In genomic region chr7:44796504-44797328, GRCh38 we compare ENCODE assay signal across 1 cellular context.
TF ChIP-seq lines count a peak whose summit lies in the region.

Gene PPIA, plus strand, starts transcription at chr7:44796681. Its CDS starts 44 bp downstream, at chr7:44796725.

TF ChIP-seq in K562, 482 proteins besides CTCF, POLR2A, EP300 and RAD21 (continued from another document and continues in another):
- TF ChIP-seq HDGF (IDR thresholded peaks at IDR 0.05): no peak
- TF ChIP-seq ZNF699 (CRISPR knock-in tag; IDR thresholded peaks at IDR 0.05; ENCODE audit: insufficient replicate concordance): no peak
- peak; percentile 81 for TF ChIP-seq PML (IDR thresholded peaks at IDR 0.05; ENCODE audit: low read length)
- TF ChIP-seq, protein P1, sequence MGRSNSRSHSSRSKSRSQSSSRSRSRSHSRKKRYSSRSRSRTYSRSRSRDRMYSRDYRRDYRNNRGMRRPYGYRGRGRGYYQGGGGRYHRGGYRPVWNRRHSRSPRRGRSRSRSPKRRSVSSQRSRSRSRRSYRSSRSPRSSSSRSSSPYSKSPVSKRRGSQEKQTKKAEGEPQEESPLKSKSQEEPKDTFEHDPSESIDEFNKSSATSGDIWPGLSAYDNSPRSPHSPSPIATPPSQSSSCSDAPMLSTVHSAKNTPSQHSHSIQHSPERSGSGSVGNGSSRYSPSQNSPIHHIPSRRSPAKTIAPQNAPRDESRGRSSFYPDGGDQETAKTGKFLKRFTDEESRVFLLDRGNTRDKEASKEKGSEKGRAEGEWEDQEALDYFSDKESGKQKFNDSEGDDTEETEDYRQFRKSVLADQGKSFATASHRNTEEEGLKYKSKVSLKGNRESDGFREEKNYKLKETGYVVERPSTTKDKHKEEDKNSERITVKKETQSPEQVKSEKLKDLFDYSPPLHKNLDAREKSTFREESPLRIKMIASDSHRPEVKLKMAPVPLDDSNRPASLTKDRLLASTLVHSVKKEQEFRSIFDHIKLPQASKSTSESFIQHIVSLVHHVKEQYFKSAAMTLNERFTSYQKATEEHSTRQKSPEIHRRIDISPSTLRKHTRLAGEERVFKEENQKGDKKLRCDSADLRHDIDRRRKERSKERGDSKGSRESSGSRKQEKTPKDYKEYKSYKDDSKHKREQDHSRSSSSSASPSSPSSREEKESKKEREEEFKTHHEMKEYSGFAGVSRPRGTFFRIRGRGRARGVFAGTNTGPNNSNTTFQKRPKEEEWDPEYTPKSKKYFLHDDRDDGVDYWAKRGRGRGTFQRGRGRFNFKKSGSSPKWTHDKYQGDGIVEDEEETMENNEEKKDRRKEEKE (IDR thresholded peaks at IDR 0.05; ENCODE audit: borderline replicate concordance in 1 of 2, control insufficient read depth in 1 of 2, low read depth in 2 of 2, low read length in 1 of 2): 0 out of 4 replicates have a peak, but pooled peaks of 1 of the 2 experiments have one; percentile 31
- no peak for TF ChIP-seq SRF (CRISPR knock-in tag; IDR thresholded peaks at IDR 0.05)
- no peak for TF ChIP-seq ZNF23 (CRISPR knock-in tag; IDR thresholded peaks at IDR 0.05)
- TF ChIP-seq U2AF2 (optimal IDR thresholded peaks at IDR 0.05; ENCODE audit: low read depth, low read length): no peak
- TF ChIP-seq DEAF1 (CRISPR knock-in tag; IDR thresholded peaks at IDR 0.05): no peak
- peak; percentile 100 for TF ChIP-seq RBFOX2 (IDR thresholded peaks at IDR 0.05; ENCODE audit: low read depth, low read length)
- no peak; the same call in none of the 2 replicates for TF ChIP-seq ZNF395 (CRISPR knock-in tag; IDR thresholded peaks at IDR 0.05)
- TF ChIP-seq KDM4B (IDR thresholded peaks at IDR 0.05; ENCODE audit: borderline replicate concordance in 2 of 2, low read depth in 1 of 2): no peak; a peak in 1 of 4 replicates
- peak; percentile 22; the same call in 1 of the 2 replicates for TF ChIP-seq POLR2AphosphoS2 (IDR thresholded peaks at IDR 0.05; ENCODE audit: low read length)
- TF ChIP-seq EP400 (IDR thresholded peaks at IDR 0.05): peak; percentile 94
- TF ChIP-seq RB1 (IDR thresholded peaks at IDR 0.05; ENCODE audit: low read depth): peak; percentile 92
- no peak for TF ChIP-seq HDAC6 (IDR thresholded peaks at IDR 0.05; ENCODE audit: low read depth, low read length)
- TF ChIP-seq FOXJ3 (CRISPR knock-in tag; IDR thresholded peaks at IDR 0.05): no peak
- TF ChIP-seq RFX5 (IDR thresholded peaks at IDR 0.05; ENCODE audit: low read depth, low read length): peak; percentile 52; the same call in 1 of the 2 replicates
- TF ChIP-seq KLF10 (CRISPR knock-in tag; IDR thresholded peaks at IDR 0.05): no peak
- TF ChIP-seq ZFP36 (IDR thresholded peaks at IDR 0.05; ENCODE audit: low read depth, low read length, partially characterized antibody): no peak
- TF ChIP-seq NFIC (IDR thresholded peaks at IDR 0.05): peak; percentile 65
- TF ChIP-seq MEIS2 (IDR thresholded peaks at IDR 0.05; ENCODE audit: partially characterized antibody): peak; percentile 76
- no peak for TF ChIP-seq POLR3A (IDR thresholded peaks at IDR 0.05; ENCODE audit: borderline replicate concordance, extremely low read depth, insufficient read depth, insufficient read length)
- TF ChIP-seq NR2C2 (CRISPR knock-in tag; IDR thresholded peaks at IDR 0.05): peak; percentile 55; the same call in 1 of the 2 replicates
- TF ChIP-seq NR2C2 (tag; IDR thresholded peaks at IDR 0.05): peak; percentile 70
- no peak for TF ChIP-seq KLF16 (IDR thresholded peaks at IDR 0.05)
- TF ChIP-seq ZNF175 (CRISPR knock-in tag; IDR thresholded peaks at IDR 0.05; ENCODE audit: low read depth): peak; percentile 1; the same call in 1 of the 2 replicates
- no peak for TF ChIP-seq CBX8 (IDR thresholded peaks at IDR 0.05; ENCODE audit: borderline replicate concordance, extremely low read depth, low read depth, low read length, poor library complexity, severe bottlenecking)
- TF ChIP-seq ZZZ3 (IDR thresholded peaks at IDR 0.05): no peak
- peak; percentile 97 for TF ChIP-seq PCBP2 (IDR thresholded peaks at IDR 0.05; ENCODE audit: low read depth, low read length, poor library complexity, severe bottlenecking)
- TF ChIP-seq, protein P2, sequence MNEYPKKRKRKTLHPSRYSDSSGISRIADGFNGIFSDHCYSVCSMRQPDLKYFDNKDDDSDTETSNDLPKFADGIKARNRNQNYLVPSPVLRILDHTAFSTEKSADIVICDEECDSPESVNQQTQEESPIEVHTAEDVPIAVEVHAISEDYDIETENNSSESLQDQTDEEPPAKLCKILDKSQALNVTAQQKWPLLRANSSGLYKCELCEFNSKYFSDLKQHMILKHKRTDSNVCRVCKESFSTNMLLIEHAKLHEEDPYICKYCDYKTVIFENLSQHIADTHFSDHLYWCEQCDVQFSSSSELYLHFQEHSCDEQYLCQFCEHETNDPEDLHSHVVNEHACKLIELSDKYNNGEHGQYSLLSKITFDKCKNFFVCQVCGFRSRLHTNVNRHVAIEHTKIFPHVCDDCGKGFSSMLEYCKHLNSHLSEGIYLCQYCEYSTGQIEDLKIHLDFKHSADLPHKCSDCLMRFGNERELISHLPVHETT (CRISPR knock-in tag; conservative IDR thresholded peaks at IDR 0.05 in 1 of 2, IDR thresholded peaks at IDR 0.05 in 1 of 2): peak in 1 of 2 experiments; percentile 87; a peak in 2 of 4 replicates
- TF ChIP-seq XRCC3 (IDR thresholded peaks at IDR 0.05): no peak
- peak; percentile 65; the same call in 1 of the 2 replicates for TF ChIP-seq GABPA (tag; conservative IDR thresholded peaks at IDR 0.05; ENCODE audit: low read depth)
- no peak for TF ChIP-seq BRD9 (IDR thresholded peaks at IDR 0.05; ENCODE audit: low read depth, partially characterized antibody)
- TF ChIP-seq BRF2 (IDR thresholded peaks at IDR 0.05; ENCODE audit: borderline replicate concordance, insufficient read depth, insufficient read length): no peak
- no peak; the same call in 1 of the 2 replicates for TF ChIP-seq STAT5A (IDR thresholded peaks at IDR 0.05; ENCODE audit: borderline replicate concordance, low read length)
- peak; percentile 90 for TF ChIP-seq MXD1 (CRISPR knock-in tag; IDR thresholded peaks at IDR 0.05; ENCODE audit: borderline replicate concordance, poor library complexity, severe bottlenecking)
- TF ChIP-seq, protein P3, sequence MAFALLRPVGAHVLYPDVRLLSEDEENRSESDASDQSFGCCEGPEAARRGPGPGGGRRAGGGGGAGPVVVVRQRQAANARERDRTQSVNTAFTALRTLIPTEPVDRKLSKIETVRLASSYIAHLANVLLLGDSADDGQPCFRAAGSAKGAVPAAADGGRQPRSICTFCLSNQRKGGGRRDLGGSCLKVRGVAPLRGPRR (CRISPR knock-in tag; IDR thresholded peaks at IDR 0.05): no peak
- no peak; a peak in 1 of 4 replicates for TF ChIP-seq ZMIZ1 (IDR thresholded peaks at IDR 0.05; ENCODE audit: low read depth in 2 of 2, low read length in 2 of 2)
- no peak for TF ChIP-seq MCM3 (IDR thresholded peaks at IDR 0.05)
- no peak for TF ChIP-seq RHOXF2B (CRISPR knock-in tag; conservative IDR thresholded peaks at IDR 0.05)
- TF ChIP-seq, protein P4, sequence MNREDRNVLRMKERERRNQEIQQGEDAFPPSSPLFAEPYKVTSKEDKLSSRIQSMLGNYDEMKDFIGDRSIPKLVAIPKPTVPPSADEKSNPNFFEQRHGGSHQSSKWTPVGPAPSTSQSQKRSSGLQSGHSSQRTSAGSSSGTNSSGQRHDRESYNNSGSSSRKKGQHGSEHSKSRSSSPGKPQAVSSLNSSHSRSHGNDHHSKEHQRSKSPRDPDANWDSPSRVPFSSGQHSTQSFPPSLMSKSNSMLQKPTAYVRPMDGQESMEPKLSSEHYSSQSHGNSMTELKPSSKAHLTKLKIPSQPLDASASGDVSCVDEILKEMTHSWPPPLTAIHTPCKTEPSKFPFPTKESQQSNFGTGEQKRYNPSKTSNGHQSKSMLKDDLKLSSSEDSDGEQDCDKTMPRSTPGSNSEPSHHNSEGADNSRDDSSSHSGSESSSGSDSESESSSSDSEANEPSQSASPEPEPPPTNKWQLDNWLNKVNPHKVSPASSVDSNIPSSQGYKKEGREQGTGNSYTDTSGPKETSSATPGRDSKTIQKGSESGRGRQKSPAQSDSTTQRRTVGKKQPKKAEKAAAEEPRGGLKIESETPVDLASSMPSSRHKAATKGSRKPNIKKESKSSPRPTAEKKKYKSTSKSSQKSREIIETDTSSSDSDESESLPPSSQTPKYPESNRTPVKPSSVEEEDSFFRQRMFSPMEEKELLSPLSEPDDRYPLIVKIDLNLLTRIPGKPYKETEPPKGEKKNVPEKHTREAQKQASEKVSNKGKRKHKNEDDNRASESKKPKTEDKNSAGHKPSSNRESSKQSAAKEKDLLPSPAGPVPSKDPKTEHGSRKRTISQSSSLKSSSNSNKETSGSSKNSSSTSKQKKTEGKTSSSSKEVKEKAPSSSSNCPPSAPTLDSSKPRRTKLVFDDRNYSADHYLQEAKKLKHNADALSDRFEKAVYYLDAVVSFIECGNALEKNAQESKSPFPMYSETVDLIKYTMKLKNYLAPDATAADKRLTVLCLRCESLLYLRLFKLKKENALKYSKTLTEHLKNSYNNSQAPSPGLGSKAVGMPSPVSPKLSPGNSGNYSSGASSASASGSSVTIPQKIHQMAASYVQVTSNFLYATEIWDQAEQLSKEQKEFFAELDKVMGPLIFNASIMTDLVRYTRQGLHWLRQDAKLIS (CRISPR knock-in tag; IDR thresholded peaks at IDR 0.05): peak; percentile 98
- TF ChIP-seq CAMTA2 (CRISPR knock-in tag; conservative IDR thresholded peaks at IDR 0.05): 0 out of 2 replicates have a peak, but pooled peaks have one; percentile 71
- no peak for TF ChIP-seq XRCC4 (IDR thresholded peaks at IDR 0.05; ENCODE audit: extremely low read depth, insufficient read depth, insufficient read length)
- no peak; the same call in 1 of the 2 replicates for TF ChIP-seq ATF7 (IDR thresholded peaks at IDR 0.05)
- TF ChIP-seq ZNF740 (CRISPR knock-in tag; IDR thresholded peaks at IDR 0.05): peak; percentile 12; the same call in 1 of the 2 replicates
- TF ChIP-seq ZNF740 (tag; IDR thresholded peaks at IDR 0.05): no peak
- peak; percentile 48; the same call in 1 of the 2 replicates for TF ChIP-seq JUN (IDR thresholded peaks at IDR 0.05; ENCODE audit: borderline replicate concordance, low read depth, low read length)
- peak; percentile 89; the same call in 1 of the 2 replicates for TF ChIP-seq JUN (CRISPR knock-in tag; IDR thresholded peaks at IDR 0.05; ENCODE audit: borderline replicate concordance)
